Comparison of ENCODE assay signal across 11 cellular contexts in the genomic region with DNA sequence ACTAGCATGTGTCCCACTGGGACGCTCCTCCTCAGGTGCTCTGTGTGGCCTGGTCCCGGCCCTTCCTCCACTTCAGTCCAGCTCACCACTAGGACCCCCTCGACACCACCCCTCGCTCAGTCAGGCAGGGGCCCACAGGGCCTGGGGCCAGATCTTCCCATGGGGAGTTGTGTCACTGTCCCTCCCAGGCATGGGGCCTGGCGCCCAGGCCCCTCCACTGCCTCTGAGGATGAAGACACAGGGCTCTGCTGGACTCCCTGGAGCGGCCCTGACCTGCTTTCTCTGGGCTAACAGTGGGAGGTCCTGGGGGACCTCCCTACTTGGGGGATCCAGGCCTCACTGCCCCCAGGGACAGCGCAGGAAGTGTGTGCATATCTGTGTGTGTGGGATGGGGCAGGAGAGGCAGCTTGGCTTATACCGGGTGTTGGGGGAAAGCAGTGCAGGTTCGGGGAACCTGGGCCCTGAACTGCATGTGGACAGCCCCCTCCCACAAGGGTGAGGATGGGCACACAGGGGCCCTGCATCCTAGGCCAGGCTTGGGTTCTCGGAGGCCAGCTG. TPM values are rescaled to one million over a fixed set of nuclear protein-coding genes. Genes with fewer than 3 reads are reported as not detected.
DNase-seq lines count a peak whose midpoint lies in the region; TF ChIP-seq lines count a peak whose summit lies in the region.
"Had no signal": no experiment of that assay in that cellular context is flagged by ENCODE, and none has a peak within 500 bp of the region (broad histone marks: within the 10 kb centered on the region; RNA-seq: fewer than 3 reads in every experiment).

No MANE protein-coding gene starts in this region.

- peak overlapping the region; percentile 91 for H3K9ac ChIP-seq in HUES6 (ENCODE audit: low read length)
- peak overlapping the region; percentile 70 for H3K9ac ChIP-seq in mesenchymal stem cell (ENCODE audit: low read length)

- TF ChIP-seq CTCF in brain microvascular endothelial cell (IDR thresholded peaks at IDR 0.05; ENCODE audit: low read depth, low read length, missing control alignments), result no peak
- TF ChIP-seq CTCF in thyroid gland (IDR thresholded peaks at IDR 0.05), result no peak

- peak overlapping the region; percentile 21 for H2BK5ac ChIP-seq in mesenchymal stem cell (ENCODE audit: low read depth, low read length, poor library complexity, severe bottlenecking)

- peak overlapping the region in 1 of 2 experiments; percentile 18 for H3K23ac ChIP-seq in mesenchymal stem cell (ENCODE audit: low read length in 2 of 2)

- H3K36me3 ChIP-seq in HUES6 (ENCODE audit: control insufficient read depth, insufficient read depth, low read length), result no peaks in the 10 kb centered on the region
- no peaks in the 10 kb centered on the region for H3K36me3 ChIP-seq in brain microvascular endothelial cell (replicated peaks)
- no peaks in the 10 kb centered on the region for H3K36me3 ChIP-seq in mesenchymal stem cell (ENCODE audit: control insufficient read depth in 1 of 2, insufficient read depth in 2 of 2, low read depth in 1 of 2, low read length in 2 of 2)
- H3K36me3 ChIP-seq in thyroid gland, result no peaks in the 10 kb centered on the region
- H3K36me3 ChIP-seq: ovary had no signal

- H4K8ac ChIP-seq in mesenchymal stem cell (ENCODE audit: low read length), result peak overlapping the region; percentile 88

- peak in 1 of 2 donors; percentile 38 for TF ChIP-seq POLR2A in thyroid gland (IDR thresholded peaks at IDR 0.05)

- H3K4me1 Mint-ChIP-seq in activated CD4-positive, alpha-beta memory T cell treated with anti-CD3 and anti-CD28 coated beads, Interleukin-2, amount 10 ng/mL, durations not matched to agents 7 days and 5 days, result peaks cover 14% of the 10 kb centered on the region

- H3K27ac ChIP-seq in HUES6 (ENCODE audit: low read depth, low read length) (peak overlapping the region; percentile 97), brain microvascular endothelial cell (peak overlapping the region; percentile 85), mesenchymal stem cell (ENCODE audit: low read length, poor library complexity, severe bottlenecking) (peak overlapping the region; percentile 64), thyroid gland (peak overlapping the region; percentile 97 to 100 (median 98))
- H3K27ac ChIP-seq: ovary had no signal

- H3K27ac Mint-ChIP-seq in activated CD4-positive, alpha-beta memory T cell treated with anti-CD3 and anti-CD28 coated beads, Interleukin-2, amount 10 ng/mL, durations not matched to agents 7 days and 5 days, result no peak overlapping the region
- H3K27ac Mint-ChIP-seq: activated naive CD8-positive, alpha-beta T cell treated with anti-CD3 and anti-CD28 coated beads for 36 hours had no signal

- no peaks in the 10 kb centered on the region for H3K27me3 Mint-ChIP-seq in activated CD4-positive, alpha-beta memory T cell treated with anti-CD3 and anti-CD28 coated beads, Interleukin-2, amount 10 ng/mL, durations not matched to agents 7 days and 5 days

- H2BK12ac ChIP-seq in mesenchymal stem cell (ENCODE audit: low read length in 2 of 2), result peak overlapping the region; percentile 84 to 89

- peak overlapping the region; percentile 77 for H4K91ac ChIP-seq in mesenchymal stem cell (ENCODE audit: low read length)

- peak overlapping the region in 1 of 2 experiments; percentile 72 for H3K14ac ChIP-seq in mesenchymal stem cell (ENCODE audit: low read length in 2 of 2)

- intact Hi-C loops in thyroid gland (cut with DNase I), result no loop called here

- H3K79me1 ChIP-seq in mesenchymal stem cell (replicated peaks; ENCODE audit: low read length, poor library complexity, severe bottlenecking), result no peaks in the 10 kb centered on the region

- DNase-seq in brain microvascular endothelial cell (no peak), mesenchymal stem cell (no peak), thyroid gland (no peak), NCI-H2196 treated with DMSO at 0.1 percent for 48 hours (lab: John Stamatoyannopoulos, UW; ENCODE audit: unreplicated experiment) (no peak), kidney glomerular epithelial cell (lab: John Stamatoyannopoulos, UW) (no peak), SKM-1 treated with dmso at 0.1 percent for 144 hours (lab: John Stamatoyannopoulos, UW; ENCODE audit: unreplicated experiment) (no peak)
- no peak for DNase-seq in activated CD4-positive, alpha-beta memory T cell treated with anti-CD3 and anti-CD28 coated beads, Interleukin-2, amount 10 ng/mL, durations not matched to agents 7 days and 5 days
- DNase-seq: activated naive CD8-positive, alpha-beta T cell treated with anti-CD3 and anti-CD28 coated beads for 36 hours had no signal

- peak overlapping the region; percentile 82 for H2BK15ac ChIP-seq in mesenchymal stem cell (ENCODE audit: low read depth, poor library complexity, severe bottlenecking)

- POLR2A ChIA-PET in activated CD4-positive, alpha-beta memory T cell treated with anti-CD3 and anti-CD28 coated beads, Interleukin-2, amount 10 ng/mL, durations not matched to agents 7 days and 5 days (lab: Charles Lee), result interaction anchor here (1.4 kb wide), 1 partner anchor 26 kb away, joined by 5 read pairs; no protein-coding TSS in a partner anchor

- H3K4ac ChIP-seq in mesenchymal stem cell (ENCODE audit: low read depth in 1 of 2, low read length in 2 of 2), result peak overlapping the region; percentile 15 to 64

- CTCF ChIA-PET in activated CD4-positive, alpha-beta memory T cell treated with anti-CD3 and anti-CD28 coated beads, Interleukin-2, amount 10 ng/mL, durations not matched to agents 7 days and 5 days (lab: Charles Lee), result interaction anchor here (0.8 to 1.6 kb wide), 3 partner anchors 8 to 732 kb away, joined by 3 to 5 read pairs (median 3); no protein-coding TSS in a partner anchor

- H3K27me3 ChIP-seq in HUES6 (ENCODE audit: control insufficient read depth, insufficient read depth, low read length), result no peaks in the 10 kb centered on the region
- H3K27me3 ChIP-seq in brain microvascular endothelial cell (replicated peaks), result no peaks in the 10 kb centered on the region
- no peaks in the 10 kb centered on the region for H3K27me3 ChIP-seq in mesenchymal stem cell (ENCODE audit: control insufficient read depth in 1 of 2, insufficient read depth in 1 of 2, low read length in 2 of 2)
- H3K27me3 ChIP-seq in thyroid gland, result no peaks in the 10 kb centered on the region
- H3K27me3 ChIP-seq: ovary had no signal

- H2AFZ ChIP-seq in mesenchymal stem cell (ENCODE audit: low read depth, low read length), result no peak overlapping the region

- H3K4me3 Mint-ChIP-seq in activated CD4-positive, alpha-beta memory T cell treated with anti-CD3 and anti-CD28 coated beads, Interleukin-2, amount 10 ng/mL, durations not matched to agents 7 days and 5 days, result no peak overlapping the region
- H3K4me3 Mint-ChIP-seq: activated naive CD8-positive, alpha-beta T cell treated with anti-CD3 and anti-CD28 coated beads for 36 hours had no signal

- H3K4me1 ChIP-seq in HUES6 (ENCODE audit: control insufficient read depth, insufficient read depth, low read length) (peaks cover 53% of the 10 kb centered on the region), mesenchymal stem cell (ENCODE audit: control insufficient read depth, insufficient read depth, low read depth, low read length) (peaks cover 62% of the 10 kb centered on the region), thyroid gland (peaks cover 43 to 87% of the 10 kb centered on the region in 2 donors)

- peak overlapping the region; percentile 53 for H2AK5ac ChIP-seq in mesenchymal stem cell (ENCODE audit: low read length, severe bottlenecking)

- H3K18ac ChIP-seq in mesenchymal stem cell (ENCODE audit: low read depth in 1 of 2, low read length in 2 of 2), result peak overlapping the region; percentile 3 to 85

- 83% methylated on average over 10 of the region's 10 CpGs for WGBS in mesenchymal stem cell
- 86 to 100% methylated on average over 4 to 5 of the region's 10 CpGs for WGBS in thyroid gland, 2 donors

- in situ Hi-C loops in brain microvascular endothelial cell (cut with HindIII; ENCODE audit: low pct_ligation_motif_present, low sequenced_read_pairs), result no loop called here

- H3K9me3 ChIP-seq in HUES6 (ENCODE audit: control insufficient read depth, insufficient read depth, low read depth, low read length) (no peaks in the 10 kb centered on the region), mesenchymal stem cell (ENCODE audit: control insufficient read depth, low read length) (no peaks in the 10 kb centered on the region), thyroid gland (no peaks in the 10 kb centered on the region)
- H3K9me3 ChIP-seq: ovary had no signal

- H2BK120ac ChIP-seq in mesenchymal stem cell (ENCODE audit: low read depth, low read length), result peak overlapping the region; percentile 75

- H3K9me3 Mint-ChIP-seq in activated CD4-positive, alpha-beta memory T cell treated with anti-CD3 and anti-CD28 coated beads, Interleukin-2, amount 10 ng/mL, durations not matched to agents 7 days and 5 days, result no peaks in the 10 kb centered on the region
- H3K9me3 Mint-ChIP-seq: activated naive CD8-positive, alpha-beta T cell treated with anti-CD3 and anti-CD28 coated beads for 36 hours had no signal

- H3K4me3 ChIP-seq in HUES6 (ENCODE audit: low read depth, low read length) (no peak overlapping the region), brain microvascular endothelial cell (ENCODE audit: low read depth, low read length) (no peak overlapping the region), mesenchymal stem cell (ENCODE audit: insufficient read depth in 1 of 2, low read depth in 1 of 2, low read length in 2 of 2) (peak overlapping the region in 1 of 2 experiments; percentile 5), thyroid gland (replicated peaks in 1 of 3) (no peak overlapping the region)
- H3K4me3 ChIP-seq: ovary, SK-N-MC had no signal

- no peak overlapping the region for H3K4me2 ChIP-seq in mesenchymal stem cell (ENCODE audit: low read length, poor library complexity, severe bottlenecking)

- H3K36me3 Mint-ChIP-seq in activated CD4-positive, alpha-beta memory T cell treated with anti-CD3 and anti-CD28 coated beads, Interleukin-2, amount 10 ng/mL, durations not matched to agents 7 days and 5 days (ENCODE audit: low read depth), result no peaks in the 10 kb centered on the region
- H3K36me3 Mint-ChIP-seq: activated naive CD8-positive, alpha-beta T cell treated with anti-CD3 and anti-CD28 coated beads for 36 hours had no signal

RNA-seq across cellular contexts. Expression of a gene that starts 43.8 kb away (rescaled TPM):
- 0.72 TPM for polyA plus RNA-seq in mesenchymal stem cell (2013, experiment 1 of 2)
- 0.84 TPM for polyA plus RNA-seq in mesenchymal stem cell (2013, experiment 2 of 2)
- total RNA-seq in thyroid gland, result 1 to 10 TPM in 1 of 4 donors, under 1 TPM in 1, not detected in 2; 0.34 to 1.6 TPM
- not detected for total RNA-seq in activated CD4-positive, alpha-beta memory T cell treated with anti-CD3 and anti-CD28 coated beads, Interleukin-2, amount 10 ng/mL, durations not matched to agents 7 days and 5 days
- total RNA-seq: activated naive CD8-positive, alpha-beta T cell treated with anti-CD3 and anti-CD28 coated beads for 36 hours had no signal
